Comparison of ENCODE assay signal across 1 cellular context in genomic region chr12:39451977-39452376, GRCh38.
TF ChIP-seq lines count a peak whose summit lies in the region.

No MANE protein-coding gene starts in this region.

TF ChIP-seq in WTC11, 78 proteins besides CTCF, POLR2A, EP300 and RAD21 (continued from another document):
- TF ChIP-seq NR1H2 (CRISPR knock-in tag; IDR thresholded peaks at IDR 0.05) (no peak), ZMAT4 (CRISPR knock-in tag; IDR thresholded peaks at IDR 0.05) (peak; percentile 96), NR2C2 (CRISPR knock-in tag; IDR thresholded peaks at IDR 0.05) (no peak)
